18 cellular contexts compared by ENCODE assay signal in the genomic region with DNA sequence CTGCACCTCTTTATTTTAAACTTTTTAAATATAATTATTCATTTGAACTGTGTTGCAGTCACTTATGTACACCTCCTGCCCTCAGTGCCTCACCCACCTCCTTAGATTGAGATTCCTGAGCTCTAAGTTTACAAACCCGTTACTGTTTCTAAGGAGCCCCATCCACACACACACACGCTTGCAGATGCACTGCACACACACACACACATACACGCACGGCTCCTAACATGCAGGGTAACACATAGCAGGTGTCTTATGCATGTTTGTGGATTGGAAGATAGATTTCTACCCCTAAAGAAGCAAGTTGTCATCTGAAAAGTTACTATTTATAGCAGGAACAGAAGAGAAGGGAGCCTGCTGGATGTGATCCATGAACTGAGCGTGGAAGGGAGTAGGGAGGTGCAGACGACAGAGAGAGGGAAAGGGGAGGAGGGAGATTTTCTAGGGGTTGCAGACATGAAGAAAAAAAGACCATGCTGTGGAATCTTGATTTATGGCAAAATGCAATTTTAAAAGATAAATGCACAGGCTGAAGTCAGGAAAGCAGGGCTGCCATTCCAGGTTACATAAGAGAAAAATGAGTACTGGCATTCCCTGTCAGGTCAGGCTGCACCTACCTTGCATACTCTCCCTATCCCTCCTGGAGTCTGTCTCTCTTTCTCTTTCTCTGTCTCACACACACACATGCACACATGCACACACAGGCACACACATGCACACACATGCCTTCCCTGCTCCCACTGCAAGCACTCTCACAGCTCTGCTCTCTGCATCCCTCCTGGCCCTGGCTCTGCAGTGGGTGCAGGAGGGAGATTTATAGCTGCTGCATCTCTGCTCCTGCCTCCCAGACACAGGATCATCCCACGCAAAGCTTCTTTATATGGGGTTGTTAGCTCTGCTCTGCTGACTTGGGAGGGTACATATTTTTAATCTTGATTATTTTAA.
"Had no signal": no experiment of that assay in that cellular context is flagged by ENCODE, and none has a peak within 500 bp of the region (broad histone marks: within the 10 kb centered on the region; RNA-seq: fewer than 3 reads in every experiment).

No MANE protein-coding gene starts in this region.

- H3K4me3 ChIP-seq: breast epithelium, hepatocyte, ovary, smooth muscle cell, thoracic aorta had no signal

- ATAC-seq: activated CD8-positive, alpha-beta T cell treated with anti-CD3 and anti-CD28 coated beads, Interleukin-2, amount 10 ng/mL, durations not matched to agents 7 days and 5 days; left lobe of liver; T-helper 17 cell had no signal

- H3K4me1 ChIP-seq: breast epithelium had no signal

- H3K27me3 ChIP-seq: hepatocyte, ovary had no signal

- FAIRE-seq: colon, endometrium had no signal

- H3K36me3 ChIP-seq: breast epithelium, ovary, thoracic aorta had no signal

- H3K27ac ChIP-seq: breast epithelium, hepatocyte, ovary, thoracic aorta had no signal

- H3K79me2 ChIP-seq: hepatocyte had no signal

- H3K9me3 ChIP-seq: breast epithelium, ovary, thoracic aorta had no signal

- DNase-seq: activated B cell treated with CpG ODN at 0.5 μM for 24 hours; activated CD4-positive, alpha-beta T cell treated with anti-CD3 and anti-CD28 coated beads, Interleukin-2, amount 10 ng/mL, durations not matched to agents 24 days and 14 days; activated CD8-positive, alpha-beta memory T cell treated with anti-CD3 and anti-CD28 coated beads, Interleukin-2, amount 50 U/mL, for 4 hours; activated CD8-positive, alpha-beta T cell treated with anti-CD3 and anti-CD28 coated beads, Interleukin-2, amount 10 ng/mL, durations not matched to agents 7 days and 5 days; activated gamma-delta T cell treated with Interleukin-2 at 50 U/mL for 16 hours; activated naive CD8-positive, alpha-beta T cell treated with anti-CD3 and anti-CD28 coated beads for 36 hours; activated T-cell treated with anti-CD3 and anti-CD28 coated beads, Interleukin-2, amount 50 U/mL, for 48 hours; islet precursor cell; ovary; retina; T-helper 17 cell had no signal

- H3K4me2 ChIP-seq: hepatocyte, smooth muscle cell had no signal

- H2AFZ ChIP-seq: hepatocyte had no signal
